13 cellular contexts compared by ENCODE assay signal in genomic region chr16:5041604-5042133, GRCh38. TPM values are rescaled to one million over a fixed set of nuclear protein-coding genes. Genes with fewer than 3 reads are reported as not detected.
DNase-seq lines count a peak whose midpoint lies in the region; ATAC-seq and TF ChIP-seq lines count a peak whose summit lies in the region.
"Had no signal": no experiment of that assay in that cellular context is flagged by ENCODE, and none has a peak within 500 bp of the region (broad histone marks: within the 10 kb centered on the region; RNA-seq: fewer than 3 reads in every experiment).

No MANE protein-coding gene starts in this region.

- no peak overlapping the region for H3K4me3 ChIP-seq in fibroblast of mammary gland (ENCODE audit: control insufficient read depth, low read depth, low read length)
- no peak overlapping the region for H3K4me3 ChIP-seq in naive thymus-derived CD4-positive, alpha-beta T cell (ENCODE audit: low read length)
- H3K4me3 ChIP-seq: HAP-1 had no signal

- H3K9me3 Mint-ChIP-seq in naive thymus-derived CD4-positive, alpha-beta T cell: no peaks in the 10 kb centered on the region
- H3K9me3 Mint-ChIP-seq in WTC11: no peaks in the 10 kb centered on the region
- H3K9me3 Mint-ChIP-seq: brain had no signal

- no peak overlapping the region for H3K27ac Mint-ChIP-seq in naive thymus-derived CD4-positive, alpha-beta T cell
- no peak overlapping the region for H3K27ac Mint-ChIP-seq in WTC11
- H3K27ac Mint-ChIP-seq: brain had no signal

- in situ Hi-C loops in Caki2 (cut with HindIII; ENCODE audit: low pct_unique_long_range_greater_than_20kb, low sequenced_read_pairs): no loop called here

- intact Hi-C loops in naive thymus-derived CD4-positive, alpha-beta T cell (cut with micrococcal nuclease): no loop called here

- H3K36me3 Mint-ChIP-seq in naive thymus-derived CD4-positive, alpha-beta T cell: peaks cover 0 to 19% (median 6%) of the 10 kb centered on the region in 5 donors
- no peaks in the 10 kb centered on the region for H3K36me3 Mint-ChIP-seq in WTC11
- H3K36me3 Mint-ChIP-seq: brain had no signal

- POLR2A ChIA-PET in naive thymus-derived CD4-positive, alpha-beta T cell (lab: Charles Lee): no interaction called here
- POLR2A ChIA-PET in WTC11 (lab: Charles Lee): no interaction called here

- TF ChIP-seq CTCF in fibroblast of mammary gland (conservative IDR thresholded peaks at IDR 0.05; ENCODE audit: control insufficient read depth, insufficient read depth, low read depth, low read length) (no peak), WTC11 (IDR thresholded peaks at IDR 0.05) (no peak)

- H3K36me3 ChIP-seq in naive thymus-derived CD4-positive, alpha-beta T cell (ENCODE audit: control insufficient read depth in 2 of 3, insufficient read depth in 3 of 3, low read length in 3 of 3): no peaks in the 10 kb centered on the region
- H3K36me3 ChIP-seq: BE2C, HAP-1 had no signal

- H3K27me3 Mint-ChIP-seq in naive thymus-derived CD4-positive, alpha-beta T cell: no peaks in the 10 kb centered on the region
- peaks cover 10% of the 10 kb centered on the region for H3K27me3 Mint-ChIP-seq in WTC11 (ENCODE audit: low read depth)

- no peaks in the 10 kb centered on the region for H3K4me1 ChIP-seq in naive thymus-derived CD4-positive, alpha-beta T cell (ENCODE audit: control insufficient read depth in 2 of 2, insufficient read depth in 2 of 2, low read length in 2 of 2)
- H3K4me1 ChIP-seq: BE2C, HAP-1 had no signal

- H3K4me3 Mint-ChIP-seq in naive thymus-derived CD4-positive, alpha-beta T cell: no peak overlapping the region
- no peak overlapping the region for H3K4me3 Mint-ChIP-seq in WTC11
- H3K4me3 Mint-ChIP-seq: brain had no signal

- no peak overlapping the region for H3K27ac ChIP-seq in naive thymus-derived CD4-positive, alpha-beta T cell (ENCODE audit: low read depth, low read length)

- peak; percentile 58 for ATAC-seq in GM21526 (IDR thresholded peaks at IDR 0.05; ENCODE audit: low FRiP score, unreplicated experiment)
- ATAC-seq in HG02623 (IDR thresholded peaks at IDR 0.05; ENCODE audit: unreplicated experiment): no peak
- ATAC-seq in naive thymus-derived CD4-positive, alpha-beta T cell: no peak
- ATAC-seq in WTC11: no peak
- ATAC-seq: sciatic nerve had no signal

- peak; percentile 45 for DNase-seq in Caki2 (ENCODE audit: low read depth)
- DNase-seq in HPDE6-E6E7 (ENCODE audit: extremely low spot score): peak; percentile 39
- peak; percentile 65 for DNase-seq in fibroblast of mammary gland (ENCODE audit: low read depth)
- no peak for DNase-seq in naive thymus-derived CD4-positive, alpha-beta T cell
- no peak for DNase-seq in WTC11 (ENCODE audit: low spot score)
- no peak for DNase-seq in activated CD4-positive, alpha-beta T cell treated with anti-CD3 and anti-CD28 coated beads, Interleukin-2, amount 50 U/mL, for 4 hours
- DNase-seq: BE2C, NCI-H345 had no signal

- peaks cover 0 to 2% (median 0%) of the 10 kb centered on the region in 7 donors for H3K4me1 Mint-ChIP-seq in naive thymus-derived CD4-positive, alpha-beta T cell
- H3K4me1 Mint-ChIP-seq in WTC11: peaks cover 10% of the 10 kb centered on the region
- H3K4me1 Mint-ChIP-seq: brain had no signal

- H3K27me3 ChIP-seq in naive thymus-derived CD4-positive, alpha-beta T cell (ENCODE audit: control insufficient read depth in 2 of 2, insufficient read depth in 2 of 2, low read length in 2 of 2): no peaks in the 10 kb centered on the region

- CTCF ChIA-PET in naive thymus-derived CD4-positive, alpha-beta T cell (lab: Charles Lee): no interaction called here
- CTCF ChIA-PET in WTC11 (lab: Charles Lee): interaction anchor here (0.6 to 2.5 kb wide), 3 partner anchors 15 to 17 kb away, joined by 3 to 10 read pairs (median 6); no protein-coding TSS in a partner anchor

- H3K9me3 ChIP-seq in naive thymus-derived CD4-positive, alpha-beta T cell (ENCODE audit: control insufficient read depth in 2 of 3, low read length in 3 of 3): no peaks in the 10 kb centered on the region
- H3K9me3 ChIP-seq: BE2C, HAP-1 had no signal

TF ChIP-seq in WTC11, 78 proteins besides CTCF, POLR2A, EP300 and RAD21 (continues in another document):
- TF ChIP-seq OVOL2 (CRISPR knock-in tag; IDR thresholded peaks at IDR 0.05; ENCODE audit: borderline replicate concordance) (no peak), AR (CRISPR knock-in tag; IDR thresholded peaks at IDR 0.05) (no peak), NR2C2 (CRISPR knock-in tag; IDR thresholded peaks at IDR 0.05) (no peak), AFF4 (CRISPR knock-in tag; IDR thresholded peaks at IDR 0.05; ENCODE audit: borderline replicate concordance) (no peak), TEAD1 (CRISPR knock-in tag; IDR thresholded peaks at IDR 0.05) (no peak), RELA (CRISPR knock-in tag; IDR thresholded peaks at IDR 0.05; ENCODE audit: borderline replicate concordance) (no peak), ZBTB21 (CRISPR knock-in tag; IDR thresholded peaks at IDR 0.05; ENCODE audit: borderline replicate concordance) (no peak), ZNF232 (CRISPR knock-in tag; IDR thresholded peaks at IDR 0.05) (no peak), ZNF121 (CRISPR knock-in tag; IDR thresholded peaks at IDR 0.05) (no peak)

RNA-seq across cellular contexts. Expression of gene NAGPA, which starts 7.9 kb away (rescaled TPM):
- 51.4 and 197 TPM in 2 replicates for total RNA-seq in Caki2 (2014; rRNA removed; shearing (Covaris generic); ENCODE audit: low replicate concordance)
- 10 to 100 TPM; 17.8 to 39.5 (median 34.1) TPM for total RNA-seq in naive thymus-derived CD4-positive, alpha-beta T cell
- polyA plus RNA-seq in naive thymus-derived CD4-positive, alpha-beta T cell: 10 to 100 TPM; 23.3 to 42.9 TPM
- total RNA-seq in WTC11 (2021): 9.3 to 12.5 TPM (median 10.7 TPM) in 3 replicates

RNA-seq across cellular contexts. Expression of gene C16orf89, which starts 24.1 kb away (rescaled TPM):
- total RNA-seq in Caki2 (2014; rRNA removed; shearing (Covaris generic); ENCODE audit: low replicate concordance): not detected in 2 replicates
- not detected for total RNA-seq in naive thymus-derived CD4-positive, alpha-beta T cell
- not detected for polyA plus RNA-seq in naive thymus-derived CD4-positive, alpha-beta T cell
- 1.4 to 1.8 TPM (median 1.8 TPM) in 3 replicates for total RNA-seq in WTC11 (2021)

RNA-seq across cellular contexts. Expression of gene ALG1, which starts 30.0 kb away (rescaled TPM):
- 39.2 and 40.2 TPM in 2 replicates for total RNA-seq in Caki2 (2014; rRNA removed; shearing (Covaris generic); ENCODE audit: low replicate concordance)
- total RNA-seq in naive thymus-derived CD4-positive, alpha-beta T cell: 10 to 100 TPM; 12.9 to 29.1 (median 22.1) TPM
- polyA plus RNA-seq in naive thymus-derived CD4-positive, alpha-beta T cell: 10 to 100 TPM; 18.8 to 27.1 TPM
- 25.7 to 31.4 TPM (median 26.2 TPM) in 3 replicates for total RNA-seq in WTC11 (2021)

RNA-seq across cellular contexts. Expression of gene EEF2KMT, which starts 55.9 kb away (rescaled TPM):
- total RNA-seq in Caki2 (2014; rRNA removed; shearing (Covaris generic); ENCODE audit: low replicate concordance): 26.2 and 28.2 TPM in 2 replicates
- total RNA-seq in naive thymus-derived CD4-positive, alpha-beta T cell: 10 to 100 TPM in 3 of 5 experiments, 1 to 10 TPM in 2; 5.5 to 14.1 (median 11.3) TPM
- polyA plus RNA-seq in naive thymus-derived CD4-positive, alpha-beta T cell: 10 to 100 TPM; 10.7 to 18.5 TPM
- 15.4 to 19.9 TPM (median 19.6 TPM) in 3 replicates for total RNA-seq in WTC11 (2021)

Comparison
In these comparisons a context has a peak if more than half of its experiments do, and no peak if none do; other contexts are left out.
1. DNase-seq: peak in Caki2 (single experiment), HPDE6-E6E7 (single experiment) and fibroblast of mammary gland (single experiment); none in naive thymus-derived CD4-positive, alpha-beta T cell (0 of 9), WTC11 (single experiment) and activated CD4-positive, alpha-beta T cell treated with anti-CD3 and anti-CD28 coated beads, Interleukin-2, amount 50 U/mL, for 4 hours (0 of 2).